ENCODE assay signal across 1 cellular context in genomic region chr1:65505547-65506325, GRCh38.
A peak's percentile ranks its signal among the peaks of the same experiment; 100 is the strongest.
TF ChIP-seq lines count a peak whose summit lies in the region.

No MANE protein-coding gene starts in this region.

TF ChIP-seq in K562, 482 proteins besides CTCF, POLR2A, EP300 and RAD21 (continued from another document and continues in another):
- TF ChIP-seq BRF2 (IDR thresholded peaks at IDR 0.05; ENCODE audit: borderline replicate concordance, insufficient read depth, insufficient read length) (no peak), CBFA2T3 (IDR thresholded peaks at IDR 0.05) (no peak), CEBPB (tag; IDR thresholded peaks at IDR 0.05) (no peak), TGIF2 (CRISPR knock-in tag; IDR thresholded peaks at IDR 0.05) (no peak), BRD4 (IDR thresholded peaks at IDR 0.05) (no peak), TCF7 (IDR thresholded peaks at IDR 0.05; ENCODE audit: borderline replicate concordance) (no peak), CXXC5 (CRISPR knock-in tag; IDR thresholded peaks at IDR 0.05) (peak; percentile 41; the same call in 1 of the 2 replicates), ELF4 (CRISPR knock-in tag; IDR thresholded peaks at IDR 0.05) (no peak), RBM39 (optimal IDR thresholded peaks at IDR 0.05; ENCODE audit: low read depth, low read length) (no peak), BHLHE40 (IDR thresholded peaks at IDR 0.05; ENCODE audit: low read length) (no peak), CBX2 (IDR thresholded peaks at IDR 0.05; ENCODE audit: insufficient read depth, low read length, poor library complexity, severe bottlenecking) (no peak), GATAD2A (IDR thresholded peaks at IDR 0.05) (no peak), ZNF143 (CRISPR knock-in tag; IDR thresholded peaks at IDR 0.05) (no peak), KAT8 (IDR thresholded peaks at IDR 0.05; ENCODE audit: low read depth) (no peak), ZNF518B (CRISPR knock-in tag; IDR thresholded peaks at IDR 0.05) (no peak), ZNF395 (CRISPR knock-in tag; IDR thresholded peaks at IDR 0.05) (no peak), NCOA6 (IDR thresholded peaks at IDR 0.05) (no peak), THAP12 (CRISPR knock-in tag; IDR thresholded peaks at IDR 0.05) (no peak), HNRNPLL (IDR thresholded peaks at IDR 0.05; ENCODE audit: low read depth, low read length, poor library complexity, severe bottlenecking) (no peak), NCOR1 (IDR thresholded peaks at IDR 0.05) (no peak), PKNOX1 (IDR thresholded peaks at IDR 0.05) (0 out of 2 replicates have a peak, but pooled peaks have one; percentile 4), SOX6 (IDR thresholded peaks at IDR 0.05) (peak; percentile 37; the same call in 1 of the 2 replicates), RBM25 (IDR thresholded peaks at IDR 0.05; ENCODE audit: low read depth, low read length, severe bottlenecking) (no peak), SREBF1 (IDR thresholded peaks at IDR 0.05; ENCODE audit: borderline replicate concordance, low read depth, low read length) (no peak), PATZ1 (CRISPR knock-in tag; IDR thresholded peaks at IDR 0.05; ENCODE audit: borderline replicate concordance) (no peak), PRDM10 (IDR thresholded peaks at IDR 0.05; ENCODE audit: partially characterized antibody) (no peak), PHF20 (IDR thresholded peaks at IDR 0.05; ENCODE audit: partially characterized antibody) (no peak), TEAD1 (CRISPR knock-in tag; IDR thresholded peaks at IDR 0.05) (no peak), TEAD4 (IDR thresholded peaks at IDR 0.05; ENCODE audit: low read length) (no peak), TEAD4 (CRISPR knock-in tag; IDR thresholded peaks at IDR 0.05; ENCODE audit: borderline replicate concordance) (no peak), MEF2A (IDR thresholded peaks at IDR 0.05; ENCODE audit: control insufficient read depth, low read depth, low read length) (no peak), RFX1 (IDR thresholded peaks at IDR 0.05) (peak; percentile 24; the same call in 1 of the 2 replicates), STAT5B (CRISPR knock-in tag; IDR thresholded peaks at IDR 0.05) (no peak), ZNF639 (CRISPR knock-in tag; conservative IDR thresholded peaks at IDR 0.05 in 1 of 2, IDR thresholded peaks at IDR 0.05 in 1 of 2) (no peak), KDM1A (IDR thresholded peaks at IDR 0.05) (no peak), U2AF1 (optimal IDR thresholded peaks at IDR 0.05; ENCODE audit: low read depth, low read length) (no peak), ETV5 (CRISPR knock-in tag; IDR thresholded peaks at IDR 0.05; ENCODE audit: low read depth) (no peak), ZNF408 (CRISPR knock-in tag; IDR thresholded peaks at IDR 0.05; ENCODE audit: low read depth) (no peak), ZZZ3 (IDR thresholded peaks at IDR 0.05) (no peak), ARID2 (IDR thresholded peaks at IDR 0.05) (no peak), RCOR1 (IDR thresholded peaks at IDR 0.05; ENCODE audit: borderline replicate concordance in 1 of 2, low read depth in 2 of 2, low read length in 2 of 2) (no peak; a peak in 1 of 4 replicates), ZNF384 (IDR thresholded peaks at IDR 0.05; ENCODE audit: low read depth, low read length) (peak; percentile 69), NFRKB (IDR thresholded peaks at IDR 0.05; ENCODE audit: low read depth) (no peak; the same call in 1 of the 2 replicates), KLF16 (IDR thresholded peaks at IDR 0.05) (no peak), ARID1B (IDR thresholded peaks at IDR 0.05) (peak; percentile 48), NR3C1 (CRISPR knock-in tag; IDR thresholded peaks at IDR 0.05) (no peak), ATF2 (CRISPR knock-in tag; IDR thresholded peaks at IDR 0.05) (no peak), CHD4 (IDR thresholded peaks at IDR 0.05; ENCODE audit: insufficient read depth, insufficient replicate concordance, low read depth, low read length, poor library complexity, severe bottlenecking) (no peak), RBBP5 (IDR thresholded peaks at IDR 0.05; ENCODE audit: borderline replicate concordance, insufficient read depth, low read length, poor library complexity, severe bottlenecking) (no peak)
